ENCODE assay signal across 35 cellular contexts in the genomic region with DNA sequence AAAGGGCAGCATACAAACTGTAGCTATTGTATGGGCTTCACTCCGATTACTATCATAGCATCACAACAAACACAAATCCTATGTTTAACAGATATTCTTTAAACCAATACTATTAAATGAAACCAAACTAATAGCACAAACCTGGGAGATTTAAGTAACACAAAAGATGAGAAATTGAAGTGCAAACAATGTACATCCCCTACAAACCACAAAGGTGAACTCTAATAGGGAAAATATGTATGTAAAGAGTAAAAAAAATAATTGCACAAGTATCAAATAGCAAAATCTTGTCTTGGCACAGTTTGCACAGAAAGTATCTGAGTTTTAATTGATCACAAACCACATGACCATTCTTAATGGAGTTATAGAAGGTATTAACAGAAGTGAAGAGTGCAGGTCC.
DNase-seq lines count a peak whose midpoint lies in the region; ATAC-seq, FAIRE-seq and TF ChIP-seq lines count a peak whose summit lies in the region.
"Had no signal": no experiment of that assay in that cellular context is flagged by ENCODE, and none has a peak within 500 bp of the region (broad histone marks: within the 10 kb centered on the region; RNA-seq: fewer than 3 reads in every experiment).

No MANE protein-coding gene starts in this region.

- H3K4me2 ChIP-seq in PC-3 (ENCODE audit: low read length), result 0 out of 2 replicates have a peak overlapping the region, but pooled peaks have one; percentile 4
- H3K4me2 ChIP-seq: A549; BLaER1; BLaER1 treated with 17β-estradiol and CSF1 and Interleukin-3, amounts not matched to agents 10 nM and 100 nM had no signal

- H3K4me3 ChIP-seq in PC-3 (ENCODE audit: low read length), result no peak overlapping the region
- H3K4me3 ChIP-seq in RWPE2 (ENCODE audit: severe bottlenecking), result no peak overlapping the region
- H3K4me3 ChIP-seq in bronchial epithelial cell (ENCODE audit: low read depth, low read length), result no peak overlapping the region
- H3K4me3 ChIP-seq: A549; BLaER1; BLaER1 treated with 17β-estradiol and CSF1 and Interleukin-3, amounts not matched to agents 10 nM and 100 nM had no signal

- no TSS peak for BruUV-seq in PC-3 (replicated peaks; lab: Mats Ljungman, UMichigan)

- H3K27ac Mint-ChIP-seq in activated CD4-positive, alpha-beta T cell treated with anti-CD3 and anti-CD28 coated beads, Interleukin-2, amount 10 ng/mL, durations not matched to agents 24 days and 14 days, result no peak overlapping the region
- no peak overlapping the region for H3K27ac Mint-ChIP-seq in T-helper 17 cell
- H3K27ac Mint-ChIP-seq: B cell; CD14-positive monocyte; CD4-positive, alpha-beta memory T cell; CD4-positive, alpha-beta T cell; CD4-positive, CD25-positive, alpha-beta regulatory T cell; CD8-positive, alpha-beta memory T cell; CD8-positive, alpha-beta T cell had no signal

- no peaks in the 10 kb centered on the region for H3K9me3 Mint-ChIP-seq in activated CD4-positive, alpha-beta T cell treated with anti-CD3 and anti-CD28 coated beads, Interleukin-2, amount 10 ng/mL, durations not matched to agents 24 days and 14 days
- H3K9me3 Mint-ChIP-seq: CD4-positive, alpha-beta T cell had no signal

- no peaks in the 10 kb centered on the region for H3K9me2 ChIP-seq in PC-3 (replicated peaks; ENCODE audit: low read length)

- DNase-seq in PC-3 (peak; percentile 69), RWPE2 (ENCODE audit: low spot score) (no peak), bronchial epithelial cell (ENCODE audit: low read depth) (peak; percentile 21), T-helper 17 cell (no peak), SIG-M5 treated with dmso at 0.1 percent for 504 hours (lab: John Stamatoyannopoulos, UW; ENCODE audit: unreplicated experiment) (no peak)
- no peak for DNase-seq in activated CD4-positive, alpha-beta T cell treated with anti-CD3 and anti-CD28 coated beads, Interleukin-2, amount 10 ng/mL, durations not matched to agents 24 days and 14 days
- DNase-seq: 8988T; ACHN; AML-193; BE2C; C1 segment of cervical spinal cord; Caco-2; Calu3; CD4-positive, alpha-beta memory T cell; CD4-positive, alpha-beta T cell; CD4-positive, CD25-positive, alpha-beta regulatory T cell; CD8-positive, alpha-beta memory T cell; CD8-positive, alpha-beta T cell; COR-L47; DMS 273 treated with DMSO at 0.1 percent for 48 hours; DMS153; DMS53; DMS79; DMS79 treated with DMSO at 0.1 percent for 48 hours; DND-41; EL had no signal

- no peaks in the 10 kb centered on the region for H3K27me3 ChIP-seq in PC-3 (ENCODE audit: low read length)
- peaks cover 3% of the 10 kb centered on the region for H3K27me3 ChIP-seq in RWPE2 (ENCODE audit: insufficient read depth, poor library complexity, severe bottlenecking)
- no peaks in the 10 kb centered on the region for H3K27me3 ChIP-seq in bronchial epithelial cell (ENCODE audit: control insufficient read depth, insufficient read depth, low read length)
- H3K27me3 ChIP-seq: BE2C; BLaER1; BLaER1 treated with 17β-estradiol and CSF1 and Interleukin-3, amounts not matched to agents 10 nM and 100 nM had no signal

- no peak overlapping the region for H2AFZ ChIP-seq in PC-3 (ENCODE audit: low read length)

- FAIRE-seq in bronchial epithelial cell (lab: Jason Lieb, UNC), result no peak
- FAIRE-seq: A204.1, A549, D721Med had no signal

- ATAC-seq in PC-3 (peak; percentile 75), RWPE2 (ENCODE audit: low read depth) (peak; percentile 50; the same call in 1 of the 3 replicates), T-helper 17 cell (no peak)
- ATAC-seq: A549; CD8-positive, alpha-beta T cell had no signal

- H3K4me1 ChIP-seq in PC-3 (ENCODE audit: insufficient read depth, low read length) (peaks cover 11% of the 10 kb centered on the region), RWPE2 (ENCODE audit: insufficient read depth, poor library complexity, severe bottlenecking) (no peaks in the 10 kb centered on the region)
- H3K4me1 ChIP-seq: A549; BE2C; BLaER1; BLaER1 treated with 17β-estradiol and CSF1 and Interleukin-3, amounts not matched to agents 10 nM and 100 nM; Caco-2 had no signal

- intact Hi-C loops in PC-3 (cut with micrococcal nuclease), result loop anchor here (2.0 kb wide), 1 partner anchor 13 kb away; no protein-coding TSS in a partner anchor
- intact Hi-C loops in activated CD4-positive, alpha-beta T cell treated with anti-CD3 and anti-CD28 coated beads, Interleukin-2, amount 10 ng/mL, durations not matched to agents 24 days and 14 days (cut with micrococcal nuclease), result no loop called here

- no peaks in the 10 kb centered on the region for H3K36me3 Mint-ChIP-seq in activated CD4-positive, alpha-beta T cell treated with anti-CD3 and anti-CD28 coated beads, Interleukin-2, amount 10 ng/mL, durations not matched to agents 24 days and 14 days (ENCODE audit: low read depth)
- no peaks in the 10 kb centered on the region for H3K36me3 Mint-ChIP-seq in T-helper 17 cell (ENCODE audit: low read depth)
- H3K36me3 Mint-ChIP-seq: CD14-positive monocyte; CD4-positive, alpha-beta memory T cell; CD4-positive, CD25-positive, alpha-beta regulatory T cell; CD8-positive, alpha-beta memory T cell; CD8-positive, alpha-beta T cell had no signal

- H3F3A ChIP-seq in PC-3 (ENCODE audit: low read length, unreplicated experiment), result peaks cover 6% of the 10 kb centered on the region

- H3K27ac ChIP-seq in PC-3 (ENCODE audit: low read length) (no peak overlapping the region), RWPE2 (ENCODE audit: poor library complexity, severe bottlenecking) (no peak overlapping the region)
- H3K27ac ChIP-seq: 22Rv1; A549; BLaER1; BLaER1 treated with 17β-estradiol and CSF1 and Interleukin-3, amounts not matched to agents 10 nM and 100 nM; C4-2B had no signal

- no peak overlapping the region for H3K4me3 Mint-ChIP-seq in activated CD4-positive, alpha-beta T cell treated with anti-CD3 and anti-CD28 coated beads, Interleukin-2, amount 10 ng/mL, durations not matched to agents 24 days and 14 days
- H3K4me3 Mint-ChIP-seq in T-helper 17 cell, result no peak overlapping the region
- H3K4me3 Mint-ChIP-seq: B cell; CD14-positive monocyte; CD4-positive, alpha-beta memory T cell; CD4-positive, alpha-beta T cell; CD4-positive, CD25-positive, alpha-beta regulatory T cell; CD8-positive, alpha-beta memory T cell; CD8-positive, alpha-beta T cell had no signal

- H3K79me2 ChIP-seq in PC-3 (ENCODE audit: low read length), result no peaks in the 10 kb centered on the region

- no peaks in the 10 kb centered on the region for H3K27me3 Mint-ChIP-seq in activated CD4-positive, alpha-beta T cell treated with anti-CD3 and anti-CD28 coated beads, Interleukin-2, amount 10 ng/mL, durations not matched to agents 24 days and 14 days
- no peaks in the 10 kb centered on the region for H3K27me3 Mint-ChIP-seq in T-helper 17 cell
- H3K27me3 Mint-ChIP-seq: B cell; CD4-positive, CD25-positive, alpha-beta regulatory T cell had no signal

- H3K9ac ChIP-seq in PC-3 (ENCODE audit: low read length), result no peak overlapping the region
- H3K9ac ChIP-seq: BLaER1; BLaER1 treated with 17β-estradiol and CSF1 and Interleukin-3, amounts not matched to agents 10 nM and 100 nM had no signal

- POLR2A ChIA-PET in PC-3 (lab: Charles Lee; ENCODE audit: unreplicated experiment), result no interaction called here

- no peaks in the 10 kb centered on the region for H3K36me3 ChIP-seq in PC-3 (ENCODE audit: low read depth, low read length)
- no peaks in the 10 kb centered on the region for H3K36me3 ChIP-seq in RWPE2 (ENCODE audit: low read depth)
- H3K36me3 ChIP-seq in bronchial epithelial cell (ENCODE audit: control insufficient read depth, insufficient read depth, low read length), result no peaks in the 10 kb centered on the region
- H3K36me3 ChIP-seq: BE2C; BLaER1; BLaER1 treated with 17β-estradiol and CSF1 and Interleukin-3, amounts not matched to agents 10 nM and 100 nM had no signal

- TF ChIP-seq CTCF in PC-3 (conservative IDR thresholded peaks at IDR 0.05; ENCODE audit: low read depth, low read length) (no peak), RWPE2 (IDR thresholded peaks at IDR 0.05; ENCODE audit: poor library complexity, severe bottlenecking) (no peak), bronchial epithelial cell (IDR thresholded peaks at IDR 0.05; ENCODE audit: insufficient read depth, low read length, severe bottlenecking) (no peak)

- no peaks in the 10 kb centered on the region for H3K9me3 ChIP-seq in PC-3 (ENCODE audit: low read length)
- no peaks in the 10 kb centered on the region for H3K9me3 ChIP-seq in RWPE2 (ENCODE audit: severe bottlenecking)
- peaks cover 4% of the 10 kb centered on the region for H3K9me3 ChIP-seq in T-helper 17 cell (ENCODE audit: control insufficient read depth, low read length, poor library complexity, severe bottlenecking)
- H3K9me3 ChIP-seq: BE2C; BLaER1; BLaER1 treated with 17β-estradiol and CSF1 and Interleukin-3, amounts not matched to agents 10 nM and 100 nM; Caco-2 had no signal

- CTCF ChIA-PET in PC-3 (lab: Charles Lee), result no interaction called here

- H4K20me1 ChIP-seq in PC-3 (ENCODE audit: low read length), result no peaks in the 10 kb centered on the region
- H4K20me1 ChIP-seq: BLaER1; BLaER1 treated with 17β-estradiol and CSF1 and Interleukin-3, amounts not matched to agents 10 nM and 100 nM had no signal

- no peaks in the 10 kb centered on the region for H3K4me1 Mint-ChIP-seq in activated CD4-positive, alpha-beta T cell treated with anti-CD3 and anti-CD28 coated beads, Interleukin-2, amount 10 ng/mL, durations not matched to agents 24 days and 14 days
- H3K4me1 Mint-ChIP-seq in T-helper 17 cell, result no peaks in the 10 kb centered on the region
- H3K4me1 Mint-ChIP-seq: B cell; CD14-positive monocyte; CD4-positive, alpha-beta memory T cell; CD4-positive, CD25-positive, alpha-beta regulatory T cell; CD8-positive, alpha-beta memory T cell had no signal

Comparison
In these comparisons a context has a peak if more than half of its experiments do, and no peak if none do; other contexts are left out.
1. DNase-seq: peak in PC-3 (single experiment) and bronchial epithelial cell (single experiment); none in RWPE2 (single experiment), activated CD4-positive, alpha-beta T cell treated with anti-CD3 and anti-CD28 coated beads, Interleukin-2, amount 10 ng/mL, durations not matched to agents 24 days and 14 days (single experiment), T-helper 17 cell (0 of 3) and SIG-M5 treated with dmso at 0.1 percent for 504 hours (single experiment).